1 cellular context compared by ENCODE assay signal in genomic region chr6:73695619-73696421, GRCh38.
TF ChIP-seq lines count a peak whose summit lies in the region.

TSS of gene CD109 (plus strand) at chr6:73696203. CDS start at chr6:73696216, 13 bp downstream.

TF ChIP-seq in SK-N-SH, 30 proteins besides CTCF, POLR2A, EP300 and RAD21 (continued from another document):
- TF ChIP-seq, protein P1, sequence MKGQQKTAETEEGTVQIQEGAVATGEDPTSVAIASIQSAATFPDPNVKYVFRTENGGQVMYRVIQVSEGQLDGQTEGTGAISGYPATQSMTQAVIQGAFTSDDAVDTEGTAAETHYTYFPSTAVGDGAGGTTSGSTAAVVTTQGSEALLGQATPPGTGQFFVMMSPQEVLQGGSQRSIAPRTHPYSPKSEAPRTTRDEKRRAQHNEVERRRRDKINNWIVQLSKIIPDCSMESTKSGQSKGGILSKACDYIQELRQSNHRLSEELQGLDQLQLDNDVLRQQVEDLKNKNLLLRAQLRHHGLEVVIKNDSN (IDR thresholded peaks at IDR 0.05; ENCODE audit: borderline replicate concordance, low read depth): no peak
- TF ChIP-seq RCOR1 (IDR thresholded peaks at IDR 0.05; ENCODE audit: low read length) (no peak), NFIC (IDR thresholded peaks at IDR 0.05; ENCODE audit: borderline replicate concordance) (no peak), MXI1 (IDR thresholded peaks at IDR 0.05; ENCODE audit: low read depth, low read length) (no peak), SMC3 (IDR thresholded peaks at IDR 0.05; ENCODE audit: low read depth, low read length) (no peak), TEAD4 (IDR thresholded peaks at IDR 0.05; ENCODE audit: borderline replicate concordance, insufficient read depth) (0 out of 2 replicates have a peak, but pooled peaks have one; percentile 9), GATA2 (CRISPR knock-in tag; IDR thresholded peaks at IDR 0.05) (no peak), PBX3 (IDR thresholded peaks at IDR 0.05) (peak; percentile 37; the same call in 1 of the 2 replicates), FOXM1 (IDR thresholded peaks at IDR 0.05; ENCODE audit: low read depth) (no peak), MEF2A (IDR thresholded peaks at IDR 0.05; ENCODE audit: borderline replicate concordance, low read depth) (no peak), YY1 (IDR thresholded peaks at IDR 0.05; ENCODE audit: low read depth) (peak; percentile 75; the same call in 1 of the 2 replicates), EZH2phosphoT487 (IDR thresholded peaks at IDR 0.05; ENCODE audit: borderline replicate concordance, low read depth) (no peak)
- TF ChIP-seq, protein P2, sequence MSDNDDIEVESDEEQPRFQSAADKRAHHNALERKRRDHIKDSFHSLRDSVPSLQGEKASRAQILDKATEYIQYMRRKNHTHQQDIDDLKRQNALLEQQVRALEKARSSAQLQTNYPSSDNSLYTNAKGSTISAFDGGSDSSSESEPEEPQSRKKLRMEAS (IDR thresholded peaks at IDR 0.05; ENCODE audit: low read depth): no peak
